15 cellular contexts compared by ENCODE assay signal in the genomic region with DNA sequence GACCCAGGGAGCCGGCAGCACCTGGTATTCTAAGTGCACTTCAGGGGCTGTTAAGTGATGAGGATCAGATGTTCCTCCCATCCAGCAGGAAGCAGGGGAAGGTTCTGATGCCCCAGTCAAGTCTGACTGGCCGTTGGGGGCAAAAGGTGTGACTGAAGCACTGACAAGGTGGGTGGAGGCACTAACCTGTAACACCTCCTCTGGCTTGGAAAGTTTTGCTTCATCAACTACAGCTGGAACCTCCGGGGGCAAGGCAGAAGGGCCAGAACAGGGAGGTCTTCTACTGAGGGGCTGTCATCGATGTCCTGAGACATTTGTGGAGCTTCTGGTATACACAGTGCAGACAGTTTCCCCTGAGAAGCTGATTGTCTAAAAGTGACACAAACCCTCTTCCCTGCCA. TPM values are rescaled to one million over a fixed set of nuclear protein-coding genes. Genes with fewer than 3 reads are reported as not detected.
A peak's percentile ranks its signal among the peaks of the same experiment; 100 is the strongest.
DNase-seq lines count a peak whose midpoint lies in the region; ATAC-seq lines count a peak whose summit lies in the region.
"Had no signal": no experiment of that assay in that cellular context is flagged by ENCODE, and none has a peak within 500 bp of the region (broad histone marks: within the 10 kb centered on the region; RNA-seq: fewer than 3 reads in every experiment).

No MANE protein-coding gene starts in this region.

- H3K9me3 Mint-ChIP-seq in activated T-cell treated with anti-CD3 and anti-CD28 coated beads, Interleukin-2, amount 50 U/mL, for 72 hours = no peaks in the 10 kb centered on the region
- no peaks in the 10 kb centered on the region for H3K9me3 Mint-ChIP-seq in activated T-helper 17 cell treated with anti-CD3 and anti-CD28 coated beads, Interleukin-2, amount 50 U/mL, for 72 hours
- H3K9me3 Mint-ChIP-seq in stimulated activated naive CD8-positive, alpha-beta T cell treated with anti-CD3 and anti-CD28 coated beads, Interleukin-15, Interleukin-2, amounts not matched to agents 100 ng/mL and 50 ng/mL, for 24 hours = no peaks in the 10 kb centered on the region

- H3K27ac Mint-ChIP-seq in activated T-cell treated with anti-CD3 and anti-CD28 coated beads, Interleukin-2, amount 50 U/mL, for 72 hours = peak overlapping the region; percentile 74
- H3K27ac Mint-ChIP-seq in activated T-helper 17 cell treated with anti-CD3 and anti-CD28 coated beads, Interleukin-2, amount 50 U/mL, for 72 hours = peak overlapping the region; percentile 84
- peak overlapping the region; percentile 85 for H3K27ac Mint-ChIP-seq in stimulated activated naive CD8-positive, alpha-beta T cell treated with anti-CD3 and anti-CD28 coated beads, Interleukin-15, Interleukin-2, amounts not matched to agents 100 ng/mL and 50 ng/mL, for 24 hours

- H3K4me1 Mint-ChIP-seq in activated T-cell treated with anti-CD3 and anti-CD28 coated beads, Interleukin-2, amount 50 U/mL, for 72 hours (ENCODE audit: low read depth) = peaks cover 94% of the 10 kb centered on the region
- peaks cover 51% of the 10 kb centered on the region for H3K4me1 Mint-ChIP-seq in activated T-helper 17 cell treated with anti-CD3 and anti-CD28 coated beads, Interleukin-2, amount 50 U/mL, for 72 hours
- H3K4me1 Mint-ChIP-seq in stimulated activated naive CD8-positive, alpha-beta T cell treated with anti-CD3 and anti-CD28 coated beads, Interleukin-15, Interleukin-2, amounts not matched to agents 100 ng/mL and 50 ng/mL, for 24 hours (ENCODE audit: low read depth) = peaks cover 98% of the 10 kb centered on the region

- H3K36me3 Mint-ChIP-seq in activated T-cell treated with anti-CD3 and anti-CD28 coated beads, Interleukin-2, amount 50 U/mL, for 72 hours (ENCODE audit: insufficient read depth in 2 of 2) = peaks cover 8 to 20% of the 10 kb centered on the region in 2 donors
- peaks cover 96% of the 10 kb centered on the region for H3K36me3 Mint-ChIP-seq in activated T-helper 17 cell treated with anti-CD3 and anti-CD28 coated beads, Interleukin-2, amount 50 U/mL, for 72 hours (ENCODE audit: low read depth)
- peaks cover 79% of the 10 kb centered on the region for H3K36me3 Mint-ChIP-seq in stimulated activated naive CD8-positive, alpha-beta T cell treated with anti-CD3 and anti-CD28 coated beads, Interleukin-15, Interleukin-2, amounts not matched to agents 100 ng/mL and 50 ng/mL, for 24 hours (ENCODE audit: low read depth)

- no peak overlapping the region for H3K4me3 Mint-ChIP-seq in activated T-cell treated with anti-CD3 and anti-CD28 coated beads, Interleukin-2, amount 50 U/mL, for 72 hours
- peak overlapping the region; percentile 58 for H3K4me3 Mint-ChIP-seq in activated T-helper 17 cell treated with anti-CD3 and anti-CD28 coated beads, Interleukin-2, amount 50 U/mL, for 72 hours
- peak overlapping the region; percentile 37 for H3K4me3 Mint-ChIP-seq in stimulated activated naive CD8-positive, alpha-beta T cell treated with anti-CD3 and anti-CD28 coated beads, Interleukin-15, Interleukin-2, amounts not matched to agents 100 ng/mL and 50 ng/mL, for 24 hours

- no peaks in the 10 kb centered on the region for H3K27me3 Mint-ChIP-seq in activated T-cell treated with anti-CD3 and anti-CD28 coated beads, Interleukin-2, amount 50 U/mL, for 72 hours (ENCODE audit: low read depth)
- no peaks in the 10 kb centered on the region for H3K27me3 Mint-ChIP-seq in activated T-helper 17 cell treated with anti-CD3 and anti-CD28 coated beads, Interleukin-2, amount 50 U/mL, for 72 hours
- no peaks in the 10 kb centered on the region for H3K27me3 Mint-ChIP-seq in stimulated activated naive CD8-positive, alpha-beta T cell treated with anti-CD3 and anti-CD28 coated beads, Interleukin-15, Interleukin-2, amounts not matched to agents 100 ng/mL and 50 ng/mL, for 24 hours

- DNase-seq in activated T-cell treated with anti-CD3 and anti-CD28 coated beads, Interleukin-2, amount 50 U/mL, for 72 hours = no peak
- no peak for DNase-seq in activated T-cell treated with anti-CD3 and anti-CD28 coated beads for 4 hours
- peak; percentile 48 to 58 for DNase-seq in NCI-H187 (lab: John Stamatoyannopoulos, UW)
- no peak for DNase-seq in NOMO-1 treated with dmso at 0.1 percent for 144 hours (lab: John Stamatoyannopoulos, UW; ENCODE audit: unreplicated experiment)
- DNase-seq: adrenal gland, erythroblast, H7, heart left ventricle, KG1, kidney glomerular epithelial cell, NCI-H2081 had no signal

- ATAC-seq in activated T-cell treated with anti-CD3 and anti-CD28 coated beads, Interleukin-2, amount 50 U/mL, for 72 hours (replicated peaks in 1 of 2) = no peak
- no peak for ATAC-seq in activated T-helper 17 cell treated with anti-CD3 and anti-CD28 coated beads, Interleukin-2, amount 50 U/mL, for 72 hours (replicated peaks)
- ATAC-seq in GM19351 (IDR thresholded peaks at IDR 0.05; ENCODE audit: unreplicated experiment) (no peak), GM21360 (IDR thresholded peaks at IDR 0.05; ENCODE audit: unreplicated experiment) (no peak)
- ATAC-seq: heart left ventricle had no signal

RNA-seq across cellular contexts. Expression of gene PHF19, which starts 24.7 kb away (rescaled TPM):
- total RNA-seq in activated T-cell treated with anti-CD3 and anti-CD28 coated beads, Interleukin-2, amount 50 U/mL, for 72 hours = 100 to 1,000 TPM; 166 to 222 TPM
- 100 to 1,000 TPM; 236 to 258 TPM for total RNA-seq in activated T-helper 17 cell treated with anti-CD3 and anti-CD28 coated beads, Interleukin-2, amount 50 U/mL, for 72 hours

RNA-seq across cellular contexts. Expression of gene TRAF1, which starts 24.9 kb away (rescaled TPM):
- 100 to 1,000 TPM in 1 of 2 donors, 10 to 100 TPM in 1; 91.6 to 101 TPM for total RNA-seq in activated T-cell treated with anti-CD3 and anti-CD28 coated beads, Interleukin-2, amount 50 U/mL, for 72 hours
- total RNA-seq in activated T-helper 17 cell treated with anti-CD3 and anti-CD28 coated beads, Interleukin-2, amount 50 U/mL, for 72 hours = 100 to 1,000 TPM in 1 of 2 donors, 10 to 100 TPM in 1; 71.4 to 164 TPM

RNA-seq across cellular contexts. Expression of gene PSMD5, which starts 59.0 kb away (rescaled TPM):
- 10 to 100 TPM; 48.6 to 59.0 TPM for total RNA-seq in activated T-cell treated with anti-CD3 and anti-CD28 coated beads, Interleukin-2, amount 50 U/mL, for 72 hours
- total RNA-seq in activated T-helper 17 cell treated with anti-CD3 and anti-CD28 coated beads, Interleukin-2, amount 50 U/mL, for 72 hours = 10 to 100 TPM; 60.2 to 62.8 TPM

Comparison
In these comparisons a context has a peak if more than half of its experiments do, and no peak if none do; other contexts are left out.
1. DNase-seq: peak in NCI-H187 (2 of 2); none in activated T-cell treated with anti-CD3 and anti-CD28 coated beads, Interleukin-2, amount 50 U/mL, for 72 hours (0 of 2), activated T-cell treated with anti-CD3 and anti-CD28 coated beads for 4 hours (single experiment) and NOMO-1 treated with dmso at 0.1 percent for 144 hours (single experiment).
2. H3K4me3 Mint-ChIP-seq: peak in activated T-helper 17 cell treated with anti-CD3 and anti-CD28 coated beads, Interleukin-2, amount 50 U/mL, for 72 hours (single experiment) and stimulated activated naive CD8-positive, alpha-beta T cell treated with anti-CD3 and anti-CD28 coated beads, Interleukin-15, Interleukin-2, amounts not matched to agents 100 ng/mL and 50 ng/mL, for 24 hours (single experiment); none in activated T-cell treated with anti-CD3 and anti-CD28 coated beads, Interleukin-2, amount 50 U/mL, for 72 hours (0 of 2).
3. Peak in every context shown above with its lines, with median percentiles within 50 percentile points of each other: H3K27ac Mint-ChIP-seq.